In genomic region chr6:156016186-156016976, GRCh38 we compare ENCODE assay signal across 21 cellular contexts.
"Had no signal": no experiment of that assay in that cellular context is flagged by ENCODE, and none has a peak within 500 bp of the region (broad histone marks: within the 10 kb centered on the region; RNA-seq: fewer than 3 reads in every experiment).

No MANE protein-coding gene starts in this region.

- H3K4me1 Mint-ChIP-seq: endodermal cell, nephron progenitor cell had no signal

- H3K9me3 Mint-ChIP-seq: endodermal cell, type B pancreatic cell had no signal

- ATAC-seq: body of pancreas; mucosa of descending colon; stimulated activated naive B cell treated with anti-CD40 and anti-IgM and Interleukin-4, amounts not matched to agents 10 μg/mL and 1 μg/mL and 100 μg/mL, for 72 hours; T-helper 17 cell had no signal

- H3K27ac ChIP-seq: body of pancreas, cardiac muscle cell, epithelial cell of prostate, sigmoid colon, vagina had no signal

- DNase-seq: activated CD4-positive, alpha-beta memory T cell treated with anti-CD3 and anti-CD28 coated beads, Interleukin-2, amount 10 ng/mL, durations not matched to agents 7 days and 5 days; activated CD4-positive, alpha-beta T cell treated with anti-CD3 and anti-CD28 coated beads for 48 hours; activated effector memory CD4-positive, alpha-beta T cell treated with anti-CD3 and anti-CD28 coated beads, Interleukin-2, amount 50 U/mL, for 16 hours; activated naive CD4-positive, alpha-beta T cell treated with anti-CD3 and anti-CD28 coated beads, Interleukin-2, amount 10 ng/mL, durations not matched to agents 7 days and 5 days; activated T-cell treated with anti-CD3 and anti-CD28 coated beads for 4 hours; body of pancreas; cortex of kidney; endodermal cell; mucosa of descending colon; nephron progenitor cell; nucleus accumbens; sigmoid colon; stimulated activated CD4-positive, alpha-beta T cell treated with anti-CD3 and anti-CD28 coated beads, Interleukin-2, amount 100 ng/mL, for 48 hours; stimulated activated CD8-positive, alpha-beta memory T cell treated with anti-CD3 and anti-CD28 coated beads, Interleukin-4, amount 100 ng/mL, for 48 hours; stimulated activated naive B cell treated with anti-CD40 and anti-IgM and Interleukin-4, amounts not matched to agents 10 μg/mL and 1 μg/mL and 100 μg/mL, for 72 hours; T-helper 17 cell had no signal

- H3K4me3 Mint-ChIP-seq: activated CD4-positive, alpha-beta memory T cell treated with anti-CD3 and anti-CD28 coated beads, Interleukin-2, amount 10 ng/mL, durations not matched to agents 7 days and 5 days; activated naive CD4-positive, alpha-beta T cell treated with anti-CD3 and anti-CD28 coated beads, Interleukin-2, amount 10 ng/mL, durations not matched to agents 7 days and 5 days; endodermal cell; memory B cell; nephron progenitor cell; stimulated activated naive B cell treated with anti-CD40 and anti-IgM and Interleukin-4, amounts not matched to agents 10 μg/mL and 1 μg/mL and 100 μg/mL, for 72 hours; T-helper 17 cell; type B pancreatic cell had no signal

- H3K27ac Mint-ChIP-seq: activated CD4-positive, alpha-beta memory T cell treated with anti-CD3 and anti-CD28 coated beads, Interleukin-2, amount 10 ng/mL, durations not matched to agents 7 days and 5 days; activated naive CD4-positive, alpha-beta T cell treated with anti-CD3 and anti-CD28 coated beads, Interleukin-2, amount 10 ng/mL, durations not matched to agents 7 days and 5 days; endodermal cell; memory B cell; nephron progenitor cell; stimulated activated naive B cell treated with anti-CD40 and anti-IgM and Interleukin-4, amounts not matched to agents 10 μg/mL and 1 μg/mL and 100 μg/mL, for 72 hours; T-helper 17 cell; type B pancreatic cell had no signal

- H3K27me3 ChIP-seq: body of pancreas, cardiac muscle cell, sigmoid colon, vagina had no signal

- H3K4me1 ChIP-seq: body of pancreas had no signal

- H3K9me3 ChIP-seq: body of pancreas, mucosa of descending colon, sigmoid colon, vagina had no signal

- H3K27me3 Mint-ChIP-seq: activated CD4-positive, alpha-beta memory T cell treated with anti-CD3 and anti-CD28 coated beads, Interleukin-2, amount 10 ng/mL, durations not matched to agents 7 days and 5 days; activated naive CD4-positive, alpha-beta T cell treated with anti-CD3 and anti-CD28 coated beads, Interleukin-2, amount 10 ng/mL, durations not matched to agents 7 days and 5 days; stimulated activated naive B cell treated with anti-CD40 and anti-IgM and Interleukin-4, amounts not matched to agents 10 μg/mL and 1 μg/mL and 100 μg/mL, for 72 hours; T-helper 17 cell; type B pancreatic cell had no signal

- H3K36me3 ChIP-seq: cardiac muscle cell, sigmoid colon, vagina had no signal

- H3K36me3 Mint-ChIP-seq: activated naive CD4-positive, alpha-beta T cell treated with anti-CD3 and anti-CD28 coated beads, Interleukin-2, amount 10 ng/mL, durations not matched to agents 7 days and 5 days; memory B cell; type B pancreatic cell had no signal

- H3K4me3 ChIP-seq: body of pancreas, cardiac muscle cell, mucosa of descending colon, sigmoid colon, vagina had no signal
